Comparison of ENCODE assay signal across 10 cellular contexts in genomic region chr1:218259800-218260199, GRCh38. TPM values are rescaled to one million over a fixed set of nuclear protein-coding genes. Genes with fewer than 3 reads are reported as not detected.
DNase-seq lines count a peak whose midpoint lies in the region; TF ChIP-seq lines count a peak whose summit lies in the region.
"Had no signal": no experiment of that assay in that cellular context is flagged by ENCODE, and none has a peak within 500 bp of the region (broad histone marks: within the 10 kb centered on the region; RNA-seq: fewer than 3 reads in every experiment).

No MANE protein-coding gene starts in this region.

- no peak for DNase-seq in GM12864 (ENCODE audit: low read depth)
- peak; percentile 51 to 74 for DNase-seq in HAP-1 (ENCODE audit: low spot score in 2 of 2)
- peak; percentile 8 for DNase-seq in iris pigment epithelial cell (ENCODE audit: low read depth)
- DNase-seq in ovary = no peak
- DNase-seq in right atrium auricular region (ENCODE audit: low spot score) = no peak
- DNase-seq in NCI-H1694 (lab: John Stamatoyannopoulos, UW) = no peak
- no peak for DNase-seq in pons (ENCODE audit: low spot score)
- DNase-seq: stimulated activated naive CD8-positive, alpha-beta T cell treated with anti-CD3 and anti-CD28 coated beads, Interleukin-15, Interleukin-2, amounts not matched to agents 100 U/mL and 50 U/mL, for 24 hours had no signal

- H3K27ac ChIP-seq in OCI-LY1 (ENCODE audit: low read depth, low read length, poor library complexity, severe bottlenecking) (no peak overlapping the region), ovary (no peak overlapping the region), right atrium auricular region (no peak overlapping the region)

- no peak for TF ChIP-seq EP300 in ovary (IDR thresholded peaks at IDR 0.05)

- no peak overlapping the region for H2AFZ ChIP-seq in OCI-LY1 (ENCODE audit: low read length)

- H3K4me1 ChIP-seq in HAP-1 (no peaks in the 10 kb centered on the region; the same call in 1 of the 2 replicates), OCI-LY1 (ENCODE audit: insufficient read depth, low read length, severe bottlenecking) (no peaks in the 10 kb centered on the region), ovary (ENCODE audit: insufficient read depth) (no peaks in the 10 kb centered on the region), right atrium auricular region (no peaks in the 10 kb centered on the region)

- H3K9me2 ChIP-seq in OCI-LY1 (ENCODE audit: low read depth, low read length) = no peaks in the 10 kb centered on the region

- no peaks in the 10 kb centered on the region for H4K20me1 ChIP-seq in OCI-LY1 (ENCODE audit: insufficient read depth, low read length)

- TF ChIP-seq POLR2A in ovary (IDR thresholded peaks at IDR 0.05) = no peak

- WGBS in ovary, 3 donors = 45 to 52% (median 45%) methylated on average over 6 of the region's 6 CpGs

- no peaks in the 10 kb centered on the region for H3K27me3 ChIP-seq in HAP-1 (ENCODE audit: low read depth)
- H3K27me3 ChIP-seq in OCI-LY1 (ENCODE audit: insufficient read depth, low read length) = no peaks in the 10 kb centered on the region
- H3K27me3 ChIP-seq in ovary = no peaks in the 10 kb centered on the region
- no peaks in the 10 kb centered on the region for H3K27me3 ChIP-seq in right atrium auricular region

- H3F3A ChIP-seq in OCI-LY1 (ENCODE audit: insufficient read depth, low read length) = no peaks in the 10 kb centered on the region

- H3K4me3 ChIP-seq in GM12864 (ENCODE audit: low read depth, low read length) (no peak overlapping the region), HAP-1 (no peak overlapping the region), OCI-LY1 (ENCODE audit: low read depth, low read length, poor library complexity, severe bottlenecking) (no peak overlapping the region), ovary (no peak overlapping the region), right atrium auricular region (no peak overlapping the region)
- H3K4me3 ChIP-seq: lung had no signal

- no peaks in the 10 kb centered on the region for H3K9me3 ChIP-seq in HAP-1
- H3K9me3 ChIP-seq in OCI-LY1 (ENCODE audit: low read length) = no peaks in the 10 kb centered on the region
- peaks cover 0 to 4% of the 10 kb centered on the region in 2 donors for H3K9me3 ChIP-seq in ovary
- H3K9me3 ChIP-seq in right atrium auricular region = peaks cover 4 to 18% of the 10 kb centered on the region in 2 donors

- no peak overlapping the region for H3K4me2 ChIP-seq in OCI-LY1 (ENCODE audit: low read length)

- TF ChIP-seq CTCF in GM12864 (IDR thresholded peaks at IDR 0.05; ENCODE audit: low read depth, low read length, missing control alignments) = peak; percentile 49
- peak; percentile 64 for TF ChIP-seq CTCF in OCI-LY1 (IDR thresholded peaks at IDR 0.05; ENCODE audit: low read length)
- no peak for TF ChIP-seq CTCF in ovary (IDR thresholded peaks at IDR 0.05)
- no peak for TF ChIP-seq CTCF in right atrium auricular region (IDR thresholded peaks at IDR 0.05)

- no peaks in the 10 kb centered on the region for H3K36me3 ChIP-seq in HAP-1 (replicated peaks)
- H3K36me3 ChIP-seq in OCI-LY1 (ENCODE audit: insufficient read depth, low read length) = no peaks in the 10 kb centered on the region
- no peaks in the 10 kb centered on the region for H3K36me3 ChIP-seq in ovary
- no peaks in the 10 kb centered on the region for H3K36me3 ChIP-seq in right atrium auricular region

- no peak overlapping the region for H3K9ac ChIP-seq in OCI-LY1 (ENCODE audit: low read length)

- intact Hi-C loops in ovary (cut with DNase I) = no loop called here

- H3K79me2 ChIP-seq in OCI-LY1 (ENCODE audit: insufficient read depth, low read length) = no peaks in the 10 kb centered on the region

- in situ Hi-C loops in HAP-1 (cut with MboI; ENCODE audit: low sequenced_read_pairs) = no loop called here

RNA-seq across cellular contexts. Expression of gene RRP15, which starts 25.3 kb away (rescaled TPM):
- total RNA-seq in ovary (10 to 100 TPM in 5 of 7 donors, 1 to 10 TPM in 2; 5.3 to 27.9 (median 18.6) TPM), right atrium auricular region (1 to 10 TPM; 5.3 to 6.2 TPM)
- polyA plus RNA-seq in ovary = 1 to 10 TPM; 2.3 to 7.6 TPM

Comparison
In these comparisons a context has a peak if more than half of its experiments do, and no peak if none do; other contexts are left out.
1. DNase-seq: peak in HAP-1 (2 of 2) and iris pigment epithelial cell (single experiment); none in GM12864 (single experiment), ovary (0 of 5), right atrium auricular region (single experiment), NCI-H1694 (single experiment) and pons (single experiment).
2. CTCF ChIP-seq: peak in GM12864 (single experiment) and OCI-LY1 (single experiment); none in ovary (0 of 3) and right atrium auricular region (0 of 2).